Comparison of ENCODE assay signal across 1 cellular context in the genomic region with DNA sequence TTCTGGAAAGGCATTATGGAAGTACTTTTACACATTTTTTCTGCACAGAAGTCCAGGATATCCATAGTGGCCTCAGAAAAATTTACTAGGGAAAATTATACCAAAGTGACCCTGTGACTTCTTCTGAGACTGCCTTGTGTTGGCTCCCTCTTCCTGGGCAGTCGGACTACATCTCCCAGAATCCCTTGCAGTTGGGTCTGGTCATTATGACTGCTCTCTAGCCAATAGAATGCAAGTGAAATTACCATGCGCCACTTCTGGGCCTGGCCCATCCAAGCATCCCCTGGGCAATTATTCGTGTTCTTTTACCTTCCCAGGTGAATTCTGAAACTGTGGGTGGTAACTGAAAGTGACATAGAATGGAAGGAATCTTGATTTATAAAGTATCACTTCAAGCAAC.
A peak's percentile ranks its signal among the peaks of the same experiment; 100 is the strongest.
TF ChIP-seq lines count a peak whose summit lies in the region.

No MANE protein-coding gene starts in this region.

TF ChIP-seq in K562, 482 proteins besides CTCF, POLR2A, EP300 and RAD21 (continued from another document):
- TF ChIP-seq, protein P1, sequence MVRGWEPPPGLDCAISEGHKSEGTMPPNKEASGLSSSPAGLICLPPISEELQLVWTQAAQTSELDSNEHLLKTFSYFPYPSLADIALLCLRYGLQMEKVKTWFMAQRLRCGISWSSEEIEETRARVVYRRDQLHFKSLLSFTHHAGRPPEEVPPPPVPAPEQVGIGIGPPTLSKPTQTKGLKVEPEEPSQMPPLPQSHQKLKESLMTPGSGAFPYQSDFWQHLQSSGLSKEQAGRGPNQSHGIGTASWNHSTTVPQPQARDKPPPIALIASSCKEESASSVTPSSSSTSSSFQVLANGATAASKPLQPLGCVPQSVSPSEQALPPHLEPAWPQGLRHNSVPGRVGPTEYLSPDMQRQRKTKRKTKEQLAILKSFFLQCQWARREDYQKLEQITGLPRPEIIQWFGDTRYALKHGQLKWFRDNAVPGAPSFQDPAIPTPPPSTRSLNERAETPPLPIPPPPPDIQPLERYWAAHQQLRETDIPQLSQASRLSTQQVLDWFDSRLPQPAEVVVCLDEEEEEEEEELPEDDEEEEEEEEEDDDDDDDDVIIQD (CRISPR knock-in tag; IDR thresholded peaks at IDR 0.05): no peak
- TF ChIP-seq, protein P2, sequence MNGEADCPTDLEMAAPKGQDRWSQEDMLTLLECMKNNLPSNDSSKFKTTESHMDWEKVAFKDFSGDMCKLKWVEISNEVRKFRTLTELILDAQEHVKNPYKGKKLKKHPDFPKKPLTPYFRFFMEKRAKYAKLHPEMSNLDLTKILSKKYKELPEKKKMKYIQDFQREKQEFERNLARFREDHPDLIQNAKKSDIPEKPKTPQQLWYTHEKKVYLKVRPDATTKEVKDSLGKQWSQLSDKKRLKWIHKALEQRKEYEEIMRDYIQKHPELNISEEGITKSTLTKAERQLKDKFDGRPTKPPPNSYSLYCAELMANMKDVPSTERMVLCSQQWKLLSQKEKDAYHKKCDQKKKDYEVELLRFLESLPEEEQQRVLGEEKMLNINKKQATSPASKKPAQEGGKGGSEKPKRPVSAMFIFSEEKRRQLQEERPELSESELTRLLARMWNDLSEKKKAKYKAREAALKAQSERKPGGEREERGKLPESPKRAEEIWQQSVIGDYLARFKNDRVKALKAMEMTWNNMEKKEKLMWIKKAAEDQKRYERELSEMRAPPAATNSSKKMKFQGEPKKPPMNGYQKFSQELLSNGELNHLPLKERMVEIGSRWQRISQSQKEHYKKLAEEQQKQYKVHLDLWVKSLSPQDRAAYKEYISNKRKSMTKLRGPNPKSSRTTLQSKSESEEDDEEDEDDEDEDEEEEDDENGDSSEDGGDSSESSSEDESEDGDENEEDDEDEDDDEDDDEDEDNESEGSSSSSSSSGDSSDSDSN (IDR thresholded peaks at IDR 0.05; ENCODE audit: borderline replicate concordance in 1 of 2, low read depth in 2 of 2, low read length in 2 of 2): no peak
- TF ChIP-seq ELF1 (tag; IDR thresholded peaks at IDR 0.05) (peak; percentile 82), ZNF766 (CRISPR knock-in tag; conservative IDR thresholded peaks at IDR 0.05) (no peak), ZNF217 (CRISPR knock-in tag; IDR thresholded peaks at IDR 0.05) (no peak), RBM25 (IDR thresholded peaks at IDR 0.05; ENCODE audit: low read depth, low read length, severe bottlenecking) (peak; percentile 90), ZNF124 (CRISPR knock-in tag; IDR thresholded peaks at IDR 0.05) (no peak), MYC (IDR thresholded peaks at IDR 0.05; ENCODE audit: low read depth, low read length) (0 out of 2 replicates have a peak, but pooled peaks have one; percentile 27), MYC (CRISPR knock-in tag; IDR thresholded peaks at IDR 0.05; ENCODE audit: borderline replicate concordance, low read depth) (no peak), ZBTB7A (IDR thresholded peaks at IDR 0.05; ENCODE audit: borderline replicate concordance, control insufficient read depth, low read depth, low read length) (no peak), LARP7 (IDR thresholded peaks at IDR 0.05) (no peak), CBFA2T3 (IDR thresholded peaks at IDR 0.05) (no peak), NFYB (IDR thresholded peaks at IDR 0.05; ENCODE audit: extremely low read depth, insufficient read length) (peak; percentile 99), SMAD3 (CRISPR knock-in tag; conservative IDR thresholded peaks at IDR 0.05) (no peak)
- TF ChIP-seq, protein P3, sequence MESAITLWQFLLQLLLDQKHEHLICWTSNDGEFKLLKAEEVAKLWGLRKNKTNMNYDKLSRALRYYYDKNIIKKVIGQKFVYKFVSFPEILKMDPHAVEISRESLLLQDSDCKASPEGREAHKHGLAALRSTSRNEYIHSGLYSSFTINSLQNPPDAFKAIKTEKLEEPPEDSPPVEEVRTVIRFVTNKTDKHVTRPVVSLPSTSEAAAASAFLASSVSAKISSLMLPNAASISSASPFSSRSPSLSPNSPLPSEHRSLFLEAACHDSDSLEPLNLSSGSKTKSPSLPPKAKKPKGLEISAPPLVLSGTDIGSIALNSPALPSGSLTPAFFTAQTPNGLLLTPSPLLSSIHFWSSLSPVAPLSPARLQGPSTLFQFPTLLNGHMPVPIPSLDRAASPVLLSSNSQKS (CRISPR knock-in tag; IDR thresholded peaks at IDR 0.05): no peak
- TF ChIP-seq, protein P4, sequence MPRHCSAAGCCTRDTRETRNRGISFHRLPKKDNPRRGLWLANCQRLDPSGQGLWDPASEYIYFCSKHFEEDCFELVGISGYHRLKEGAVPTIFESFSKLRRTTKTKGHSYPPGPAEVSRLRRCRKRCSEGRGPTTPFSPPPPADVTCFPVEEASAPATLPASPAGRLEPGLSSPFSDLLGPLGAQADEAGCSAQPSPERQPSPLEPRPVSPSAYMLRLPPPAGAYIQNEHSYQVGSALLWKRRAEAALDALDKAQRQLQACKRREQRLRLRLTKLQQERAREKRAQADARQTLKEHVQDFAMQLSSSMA (CRISPR knock-in tag; IDR thresholded peaks at IDR 0.05): no peak
- TF ChIP-seq, protein P5, sequence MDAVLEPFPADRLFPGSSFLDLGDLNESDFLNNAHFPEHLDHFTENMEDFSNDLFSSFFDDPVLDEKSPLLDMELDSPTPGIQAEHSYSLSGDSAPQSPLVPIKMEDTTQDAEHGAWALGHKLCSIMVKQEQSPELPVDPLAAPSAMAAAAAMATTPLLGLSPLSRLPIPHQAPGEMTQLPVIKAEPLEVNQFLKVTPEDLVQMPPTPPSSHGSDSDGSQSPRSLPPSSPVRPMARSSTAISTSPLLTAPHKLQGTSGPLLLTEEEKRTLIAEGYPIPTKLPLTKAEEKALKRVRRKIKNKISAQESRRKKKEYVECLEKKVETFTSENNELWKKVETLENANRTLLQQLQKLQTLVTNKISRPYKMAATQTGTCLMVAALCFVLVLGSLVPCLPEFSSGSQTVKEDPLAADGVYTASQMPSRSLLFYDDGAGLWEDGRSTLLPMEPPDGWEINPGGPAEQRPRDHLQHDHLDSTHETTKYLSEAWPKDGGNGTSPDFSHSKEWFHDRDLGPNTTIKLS (IDR thresholded peaks at IDR 0.05; ENCODE audit: borderline replicate concordance, low read depth): peak; percentile 44; the same call in 1 of the 2 replicates
- TF ChIP-seq, protein P6, sequence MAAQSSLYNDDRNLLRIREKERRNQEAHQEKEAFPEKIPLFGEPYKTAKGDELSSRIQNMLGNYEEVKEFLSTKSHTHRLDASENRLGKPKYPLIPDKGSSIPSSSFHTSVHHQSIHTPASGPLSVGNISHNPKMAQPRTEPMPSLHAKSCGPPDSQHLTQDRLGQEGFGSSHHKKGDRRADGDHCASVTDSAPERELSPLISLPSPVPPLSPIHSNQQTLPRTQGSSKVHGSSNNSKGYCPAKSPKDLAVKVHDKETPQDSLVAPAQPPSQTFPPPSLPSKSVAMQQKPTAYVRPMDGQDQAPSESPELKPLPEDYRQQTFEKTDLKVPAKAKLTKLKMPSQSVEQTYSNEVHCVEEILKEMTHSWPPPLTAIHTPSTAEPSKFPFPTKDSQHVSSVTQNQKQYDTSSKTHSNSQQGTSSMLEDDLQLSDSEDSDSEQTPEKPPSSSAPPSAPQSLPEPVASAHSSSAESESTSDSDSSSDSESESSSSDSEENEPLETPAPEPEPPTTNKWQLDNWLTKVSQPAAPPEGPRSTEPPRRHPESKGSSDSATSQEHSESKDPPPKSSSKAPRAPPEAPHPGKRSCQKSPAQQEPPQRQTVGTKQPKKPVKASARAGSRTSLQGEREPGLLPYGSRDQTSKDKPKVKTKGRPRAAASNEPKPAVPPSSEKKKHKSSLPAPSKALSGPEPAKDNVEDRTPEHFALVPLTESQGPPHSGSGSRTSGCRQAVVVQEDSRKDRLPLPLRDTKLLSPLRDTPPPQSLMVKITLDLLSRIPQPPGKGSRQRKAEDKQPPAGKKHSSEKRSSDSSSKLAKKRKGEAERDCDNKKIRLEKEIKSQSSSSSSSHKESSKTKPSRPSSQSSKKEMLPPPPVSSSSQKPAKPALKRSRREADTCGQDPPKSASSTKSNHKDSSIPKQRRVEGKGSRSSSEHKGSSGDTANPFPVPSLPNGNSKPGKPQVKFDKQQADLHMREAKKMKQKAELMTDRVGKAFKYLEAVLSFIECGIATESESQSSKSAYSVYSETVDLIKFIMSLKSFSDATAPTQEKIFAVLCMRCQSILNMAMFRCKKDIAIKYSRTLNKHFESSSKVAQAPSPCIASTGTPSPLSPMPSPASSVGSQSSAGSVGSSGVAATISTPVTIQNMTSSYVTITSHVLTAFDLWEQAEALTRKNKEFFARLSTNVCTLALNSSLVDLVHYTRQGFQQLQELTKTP (IDR thresholded peaks at IDR 0.05; ENCODE audit: low read depth in 1 of 2, partially characterized antibody in 2 of 2): peak in 1 of 2 experiments; percentile 83
- TF ChIP-seq, protein P7, sequence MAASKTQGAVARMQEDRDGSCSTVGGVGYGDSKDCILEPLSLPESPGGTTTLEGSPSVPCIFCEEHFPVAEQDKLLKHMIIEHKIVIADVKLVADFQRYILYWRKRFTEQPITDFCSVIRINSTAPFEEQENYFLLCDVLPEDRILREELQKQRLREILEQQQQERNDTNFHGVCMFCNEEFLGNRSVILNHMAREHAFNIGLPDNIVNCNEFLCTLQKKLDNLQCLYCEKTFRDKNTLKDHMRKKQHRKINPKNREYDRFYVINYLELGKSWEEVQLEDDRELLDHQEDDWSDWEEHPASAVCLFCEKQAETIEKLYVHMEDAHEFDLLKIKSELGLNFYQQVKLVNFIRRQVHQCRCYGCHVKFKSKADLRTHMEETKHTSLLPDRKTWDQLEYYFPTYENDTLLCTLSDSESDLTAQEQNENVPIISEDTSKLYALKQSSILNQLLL (CRISPR knock-in tag; IDR thresholded peaks at IDR 0.05; ENCODE audit: borderline replicate concordance): no peak
